ENCODE assay signal across 29 cellular contexts in genomic region chr18:51911582-51911981, GRCh38.
"Had no signal": no experiment of that assay in that cellular context is flagged by ENCODE, and none has a peak within 500 bp of the region (broad histone marks: within the 10 kb centered on the region; RNA-seq: fewer than 3 reads in every experiment).

No MANE protein-coding gene starts in this region.

- H3K4me1 ChIP-seq: adrenal gland, ascending aorta, body of pancreas had no signal

- H3K27ac ChIP-seq: adrenal gland, ascending aorta, body of pancreas, brain microvascular endothelial cell, cardiac muscle cell had no signal

- H3K36me3 ChIP-seq: adrenal gland, ascending aorta, brain microvascular endothelial cell, cardiac muscle cell had no signal

- H3K9me3 ChIP-seq: adrenal gland, ascending aorta, body of pancreas had no signal

- DNase-seq: activated effector memory CD4-positive, alpha-beta T cell treated with anti-CD3 and anti-CD28 coated beads, Interleukin-2, amount 50 U/mL, for 16 hours; activated effector memory CD4-positive, alpha-beta T cell treated with Interleukin-2 at 50 U/mL for 16 hours; activated gamma-delta T cell; activated gamma-delta T cell treated with Interleukin-2 at 50 U/mL for 16 hours; activated naive CD4-positive, alpha-beta T cell; activated naive CD4-positive, alpha-beta T cell treated with anti-CD3 and anti-CD28 coated beads for 36 hours; activated naive CD4-positive, alpha-beta T cell treated with anti-CD3 and anti-CD28 coated beads, Interleukin-2, amount 10 ng/mL, durations not matched to agents 7 days and 5 days; activated naive CD4-positive, alpha-beta T cell treated with anti-CD3 and anti-CD28 coated beads, Interleukin-2, amount 50 U/mL, for 16 hours; activated naive CD4-positive, alpha-beta T cell treated with Interleukin-2 at 50 U/mL for 16 hours; activated naive CD8-positive, alpha-beta T cell treated with anti-CD3 and anti-CD28 coated beads for 36 hours; activated naive CD8-positive, alpha-beta T cell treated with anti-CD3 and anti-CD28 coated beads, Interleukin-2, amount 10 ng/mL, durations not matched to agents 7 days and 5 days; activated naive CD8-positive, alpha-beta T cell treated with anti-CD3 and anti-CD28 coated beads, Interleukin-2, amount 50 U/mL, for 24 hours; activated T-cell treated with anti-CD3 and anti-CD28 coated beads for 4 hours; activated T-cell treated with anti-CD3 and anti-CD28 coated beads, Interleukin-2, amount 50 U/mL, for 1 hour; activated T-cell treated with anti-CD3 and anti-CD28 coated beads, Interleukin-2, amount 50 U/mL, for 24 hours; activated T-cell treated with anti-CD3 and anti-CD28 coated beads, Interleukin-2, amount 50 U/mL, for 4 hours; activated T-cell treated with anti-CD3 and anti-CD28 coated beads, Interleukin-2, amount 50 U/mL, for 48 hours; activated T-cell treated with anti-CD3 and anti-CD28 coated beads, Interleukin-2, amount 50 U/mL, for 72 hours; adrenal gland; amniotic stem cell; amygdala; anterior cingulate cortex; aorta; body of pancreas; brain microvascular endothelial cell; central memory CD4-positive, alpha-beta T cell; cerebellar nuclear complex had no signal

- H3K4me3 ChIP-seq: adrenal gland, ascending aorta, body of pancreas, cardiac muscle cell had no signal

- H3K27me3 ChIP-seq: adrenal gland, ascending aorta, body of pancreas, brain microvascular endothelial cell, cardiac muscle cell had no signal
